23 cellular contexts compared by ENCODE assay signal in the genomic region with DNA sequence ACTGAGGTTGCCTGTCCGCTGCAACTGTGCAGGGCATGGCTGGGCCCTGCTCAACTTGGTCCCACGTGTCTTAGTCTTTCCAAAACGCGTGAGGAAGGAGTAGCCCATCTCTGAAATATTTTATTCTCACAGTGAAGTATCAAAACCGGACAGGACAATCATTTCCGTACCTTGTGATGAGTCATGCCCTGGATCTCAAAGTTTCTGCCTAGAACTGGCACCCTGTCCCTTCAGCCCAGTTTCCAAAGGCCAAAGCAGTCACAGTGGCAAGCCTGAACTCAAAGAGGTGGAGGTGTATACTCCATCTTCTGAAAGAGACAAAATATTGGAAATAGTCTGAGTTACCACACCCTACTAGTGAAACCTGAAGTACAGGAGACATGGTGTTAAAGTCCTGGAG. TPM values are rescaled to one million over a fixed set of nuclear protein-coding genes. Genes with fewer than 3 reads are reported as not detected.
A peak's percentile ranks its signal among the peaks of the same experiment; 100 is the strongest.
DNase-seq lines count a peak whose midpoint lies in the region; ATAC-seq lines count a peak whose summit lies in the region.
"Had no signal": no experiment of that assay in that cellular context is flagged by ENCODE, and none has a peak within 500 bp of the region (broad histone marks: within the 10 kb centered on the region; RNA-seq: fewer than 3 reads in every experiment).

No MANE protein-coding gene starts in this region.

- H3K36me3 ChIP-seq in Karpas-422 (ENCODE audit: insufficient read depth, low read length): no peaks in the 10 kb centered on the region
- H3K36me3 ChIP-seq: heart left ventricle, tibial artery had no signal

- H3K9me3 ChIP-seq in Karpas-422 (ENCODE audit: low read length): no peaks in the 10 kb centered on the region
- H3K9me3 ChIP-seq: body of pancreas, tibial artery had no signal

- H3K9ac ChIP-seq in Karpas-422 (ENCODE audit: low read length): no peak overlapping the region

- no peak overlapping the region for H3K4me3 ChIP-seq in Karpas-422 (ENCODE audit: low read length)
- H3K4me3 ChIP-seq: body of pancreas, heart left ventricle, lung, SK-N-MC, tibial artery had no signal

- no peak overlapping the region for H2AFZ ChIP-seq in Karpas-422 (ENCODE audit: low read length)

- ATAC-seq in GM18909 (IDR thresholded peaks at IDR 0.05; ENCODE audit: poor library complexity, unreplicated experiment) (peak; percentile 42), HG02884 (IDR thresholded peaks at IDR 0.05; ENCODE audit: unreplicated experiment) (peak; percentile 44), left lobe of liver (peak; percentile 71), GM19328 (IDR thresholded peaks at IDR 0.05; ENCODE audit: unreplicated experiment) (no peak), HG02798 (IDR thresholded peaks at IDR 0.05; ENCODE audit: poor library complexity, unreplicated experiment) (no peak), GM21576 (IDR thresholded peaks at IDR 0.05; ENCODE audit: unreplicated experiment) (no peak)
- ATAC-seq: activated CD4-positive, CD25-positive, alpha-beta regulatory T cell treated with anti-CD3 and anti-CD28 coated beads, Interleukin-2, amount 50 U/mL, for 24 hours; activated CD8-positive, alpha-beta T cell treated with anti-CD3 and anti-CD28 coated beads, Interleukin-2, amount 10 ng/mL, durations not matched to agents 7 days and 5 days; body of pancreas; heart left ventricle; right cardiac atrium had no signal

- H3K27me3 ChIP-seq in Karpas-422 (ENCODE audit: low read length): no peaks in the 10 kb centered on the region
- H3K27me3 ChIP-seq: body of pancreas, heart left ventricle, tibial artery had no signal

- no peaks in the 10 kb centered on the region for H4K20me1 ChIP-seq in Karpas-422 (ENCODE audit: insufficient read depth, low read depth, low read length)

- H3K4me2 ChIP-seq in Karpas-422 (ENCODE audit: low read depth, low read length, poor library complexity, severe bottlenecking): no peak overlapping the region

- no peaks in the 10 kb centered on the region for H3K4me1 ChIP-seq in Karpas-422 (ENCODE audit: low read length)
- H3K4me1 ChIP-seq: body of pancreas, heart left ventricle, tibial artery had no signal

- H3K9me2 ChIP-seq in Karpas-422 (replicated peaks; ENCODE audit: insufficient read depth, low read length): no peaks in the 10 kb centered on the region

- DNase-seq in Karpas-422 (peak; percentile 4), left lobe of liver (ENCODE audit: low spot score) (no peak)
- DNase-seq: activated CD8-positive, alpha-beta T cell treated with anti-CD3 and anti-CD28 coated beads, Interleukin-2, amount 10 ng/mL, durations not matched to agents 7 days and 5 days; activated T-cell treated with anti-CD3 and anti-CD28 coated beads, Interleukin-2, amount 50 U/mL, for 48 hours; AML-193; body of pancreas; heart left ventricle; IMR-90; MM.1S; NCI-H146; NCI-H2227 treated with DMSO at 0.1 percent for 48 hours; right cardiac atrium; stimulated activated naive B cell treated with anti-CD40 and anti-IgM and Interleukin-4, amounts not matched to agents 10 μg/mL and 1 μg/mL and 100 μg/mL, for 72 hours; T1000; tibial artery had no signal

- H3K27ac ChIP-seq in Karpas-422 (ENCODE audit: low read length): no peak overlapping the region
- H3K27ac ChIP-seq: body of pancreas, heart left ventricle, SK-N-MC, tibial artery had no signal

- no peaks in the 10 kb centered on the region for H3K79me2 ChIP-seq in Karpas-422 (ENCODE audit: low read length)

RNA-seq across cellular contexts. Expression of gene SRGAP1, which starts 28.5 kb away (rescaled TPM):
- 0.14 TPM in 1 of 2 replicates, not detected in the other for total RNA-seq in Karpas-422 (2014; rRNA removed; shearing (Covaris generic); ENCODE audit: low replicate concordance)
- total RNA-seq in left lobe of liver: 1.1 TPM
- total RNA-seq: activated CD8-positive, alpha-beta T cell treated with anti-CD3 and anti-CD28 coated beads, Interleukin-2, amount 10 ng/mL, durations not matched to agents 7 days and 5 days had no signal

RNA-seq across cellular contexts. Expression of gene RXYLT1, which starts 36.3 kb away (rescaled TPM):
- 27.4 and 31.3 TPM in 2 replicates for total RNA-seq in Karpas-422 (2014; rRNA removed; shearing (Covaris generic); ENCODE audit: low replicate concordance)
- total RNA-seq in left lobe of liver: 9.8 TPM

Comparison
In these comparisons a context has a peak if more than half of its experiments do, and no peak if none do; other contexts are left out.
1. ATAC-seq: peak in GM18909 (single experiment), HG02884 (single experiment) and left lobe of liver (single experiment); none in GM19328 (single experiment), HG02798 (single experiment) and GM21576 (single experiment).